8 cellular contexts compared by ENCODE assay signal in genomic region chr2:241858206-241859016, GRCh38. TPM values are rescaled to one million over a fixed set of nuclear protein-coding genes. Genes with fewer than 3 reads are reported as not detected.
DNase-seq lines count a peak whose midpoint lies in the region; ATAC-seq, FAIRE-seq and TF ChIP-seq lines count a peak whose summit lies in the region.

TSS of gene PDCD1 (minus strand) at chr2:241858894. CDS start at chr2:241858838, 56 bp downstream.

- H3K9ac ChIP-seq in kidney (ENCODE audit: low read length in 2 of 2), result no peak within 1 kb of the TSS

- TF ChIP-seq CTCF in kidney (IDR thresholded peaks at IDR 0.05; ENCODE audit: borderline replicate concordance, extremely low read depth, insufficient read depth) (no peak), RWPE1 (conservative IDR thresholded peaks at IDR 0.05; ENCODE audit: low read depth) (no peak)

- peaks cover 0 to 6% of the 10 kb centered on the region in 2 donors for H3K4me1 ChIP-seq in kidney (ENCODE audit: control insufficient read depth in 1 of 2, insufficient read depth in 1 of 2, low read depth in 1 of 2, low read length in 2 of 2)

- POLR2A ChIA-PET in RWPE1 (lab: Yijun Ruan, JAX; ENCODE audit: low non-redundant PET), result no interaction called here

- H3K27me3 Mint-ChIP-seq in IgD-negative memory B cell, result peaks cover 10% of the 10 kb centered on the region

- no peaks in the 10 kb centered on the region for H3K36me3 ChIP-seq in kidney (ENCODE audit: control insufficient read depth in 1 of 2, insufficient read depth in 2 of 2, low read length in 2 of 2)

- H3K9me3 Mint-ChIP-seq in IgD-negative memory B cell, result no peaks in the 10 kb centered on the region

- H3K4me3 Mint-ChIP-seq in IgD-negative memory B cell, result peak within 1 kb of the TSS; percentile 75 to 92 (median 82)

- intact Hi-C loops in kidney (cut with DNase I), result no loop called here

- FAIRE-seq in kidney (lab: Jason Lieb, UNC), result no peak

- H3K9me3 ChIP-seq in kidney (ENCODE audit: control insufficient read depth in 1 of 2, low read length in 2 of 2), result no peaks in the 10 kb centered on the region

- peaks cover 2% of the 10 kb centered on the region for H3K36me3 Mint-ChIP-seq in IgD-negative memory B cell

- H3K4me1 Mint-ChIP-seq in IgD-negative memory B cell, result peaks cover 6 to 13% (median 11%) of the 10 kb centered on the region in 3 donors

- no peak within 1 kb of the TSS for H3K4me3 ChIP-seq in kidney (ENCODE audit: low read length in 2 of 2)

- peak; percentile 66 for DNase-seq in activated T-helper 9 cell treated with anti-CD3 and anti-CD28 coated beads, Interleukin-2, amount 50 U/mL, for 16 hours (ENCODE audit: low read depth)
- DNase-seq in kidney (peak; percentile 88), SHP77 treated with DMSO at 0.1 percent for 48 hours (lab: John Stamatoyannopoulos, UW) (no peak), RWPE1 (ENCODE audit: low spot score) (no peak)
- peak; percentile 66 to 76 for DNase-seq in stimulated activated CD8-positive, alpha-beta memory T cell treated with anti-CD3 and anti-CD28 coated beads, Interleukin-15, amount 100 ng/mL, for 4 hours (ENCODE audit: low read depth in 2 of 2)

- H3K27ac ChIP-seq in kidney (ENCODE audit: low read depth in 2 of 2, low read length in 2 of 2) (peak within 1 kb of the TSS in 1 of 2 donors; percentile 64), RWPE1 (no peak within 1 kb of the TSS)

- ATAC-seq in GM18907 (IDR thresholded peaks at IDR 0.05; ENCODE audit: unreplicated experiment) (peak; percentile 37), HG02938 (IDR thresholded peaks at IDR 0.05; ENCODE audit: unreplicated experiment) (no peak)

- CTCF ChIA-PET in RWPE1 (lab: Yijun Ruan, JAX), result interaction anchor here (1.0 kb wide), 1 partner anchor 8 kb away, joined by 3 read pairs; no protein-coding TSS in a partner anchor

- H3K27ac Mint-ChIP-seq in IgD-negative memory B cell, result peak within 1 kb of the TSS; percentile 47 to 91 (median 90)

RNA-seq across cellular contexts. Expression of gene PDCD1, which starts in this region (rescaled TPM):
- polyA plus RNA-seq in IgD-negative memory B cell (0.19 TPM), kidney (ENCODE audit: insufficient read depth, low read depth, low replicate concordance) (0.49 TPM)
- 1.6 TPM for total RNA-seq in kidney

Comparison
In these comparisons a context has a peak if more than half of its experiments do, and no peak if none do; other contexts are left out.
1. DNase-seq: peak in activated T-helper 9 cell treated with anti-CD3 and anti-CD28 coated beads, Interleukin-2, amount 50 U/mL, for 16 hours (single experiment), kidney (single experiment) and stimulated activated CD8-positive, alpha-beta memory T cell treated with anti-CD3 and anti-CD28 coated beads, Interleukin-15, amount 100 ng/mL, for 4 hours (2 of 2); none in SHP77 treated with DMSO at 0.1 percent for 48 hours (single experiment) and RWPE1 (single experiment).